25 cellular contexts compared by ENCODE assay signal in genomic region chr3:10599444-10599843, GRCh38.
DNase-seq lines count a peak whose midpoint lies in the region; ATAC-seq, FAIRE-seq and TF ChIP-seq lines count a peak whose summit lies in the region.
"Had no signal": no experiment of that assay in that cellular context is flagged by ENCODE, and none has a peak within 500 bp of the region (broad histone marks: within the 10 kb centered on the region; RNA-seq: fewer than 3 reads in every experiment).

No MANE protein-coding gene starts in this region.

- no peaks in the 10 kb centered on the region for H3K9me3 ChIP-seq in naive thymus-derived CD4-positive, alpha-beta T cell (ENCODE audit: control insufficient read depth in 2 of 3, low read length in 3 of 3)
- no peaks in the 10 kb centered on the region for H3K9me3 ChIP-seq in Caco-2
- H3K9me3 ChIP-seq: left ventricle myocardium inferior, thoracic aorta had no signal

- no peak for FAIRE-seq in HTR-8/SVneo (lab: Jason Lieb, UNC)
- FAIRE-seq: astrocyte, D721Med, TTC549 had no signal

- no peak overlapping the region for H3K4me3 Mint-ChIP-seq in naive thymus-derived CD4-positive, alpha-beta T cell
- no peak overlapping the region for H3K4me3 Mint-ChIP-seq in Caco-2 (ENCODE audit: unreplicated experiment)
- H3K4me3 Mint-ChIP-seq: activated CD4-positive, alpha-beta memory T cell treated with anti-CD3 and anti-CD28 coated beads, Interleukin-2, amount 10 ng/mL, durations not matched to agents 7 days and 5 days; activated naive CD8-positive, alpha-beta T cell treated with anti-CD3 and anti-CD28 coated beads for 36 hours; CD14-positive monocyte; central memory CD8-positive, alpha-beta T cell had no signal

- ATAC-seq in left lobe of liver, result peak; percentile 69
- no peak for ATAC-seq in naive thymus-derived CD4-positive, alpha-beta T cell
- ATAC-seq in GM18519 (IDR thresholded peaks at IDR 0.05; ENCODE audit: low FRiP score, unreplicated experiment), result no peak
- ATAC-seq: activated CD4-positive, CD25-positive, alpha-beta regulatory T cell treated with anti-CD3 and anti-CD28 coated beads, Interleukin-2, amount 50 U/mL, for 24 hours had no signal

- no peak overlapping the region for H3K27ac ChIP-seq in naive thymus-derived CD4-positive, alpha-beta T cell (ENCODE audit: low read depth, low read length)
- H3K27ac ChIP-seq: left ventricle myocardium inferior, RWPE1, thoracic aorta had no signal

- H3K4me1 Mint-ChIP-seq in naive thymus-derived CD4-positive, alpha-beta T cell, result peaks cover 25 to 30% (median 28%) of the 10 kb centered on the region in 7 donors
- H3K4me1 Mint-ChIP-seq in Caco-2 (ENCODE audit: low read depth, unreplicated experiment), result no peaks in the 10 kb centered on the region

- H3K36me3 ChIP-seq in naive thymus-derived CD4-positive, alpha-beta T cell (ENCODE audit: control insufficient read depth in 2 of 3, insufficient read depth in 3 of 3, low read length in 3 of 3), result no peaks in the 10 kb centered on the region
- H3K36me3 ChIP-seq in Caco-2 (ENCODE audit: control insufficient read depth, insufficient read depth, low read length), result no peaks in the 10 kb centered on the region
- H3K36me3 ChIP-seq: left ventricle myocardium inferior, thoracic aorta had no signal

- POLR2A ChIA-PET in naive thymus-derived CD4-positive, alpha-beta T cell (lab: Charles Lee), result interaction anchor here (0.6 kb wide), 1 partner anchor 144 kb away, joined by 4 read pairs; no protein-coding TSS in a partner anchor
- POLR2A ChIA-PET in Caco-2 (lab: Charles Lee), result no interaction called here

- H3K4me3 ChIP-seq in naive thymus-derived CD4-positive, alpha-beta T cell (ENCODE audit: low read length), result no peak overlapping the region
- no peak overlapping the region for H3K4me3 ChIP-seq in Caco-2 (ENCODE audit: low read depth, low read length)
- H3K4me3 ChIP-seq: left ventricle myocardium inferior, thoracic aorta had no signal

- peak; percentile 22 for DNase-seq in DMS79 treated with DMSO at 0.1 percent for 48 hours (lab: John Stamatoyannopoulos, UW)
- peak; percentile 58 for DNase-seq in NCI-H1105 (lab: John Stamatoyannopoulos, UW)
- DNase-seq in SW480 (ENCODE audit: low spot score), result peak; percentile 20
- DNase-seq in left lobe of liver (ENCODE audit: low spot score), result peak; percentile 67
- DNase-seq in naive thymus-derived CD4-positive, alpha-beta T cell, result no peak
- DNase-seq in HTR-8/SVneo (ENCODE audit: insufficient read length, low spot score), result no peak
- no peak for DNase-seq in Caco-2
- DNase-seq: activated CD4-positive, alpha-beta memory T cell treated with anti-CD3 and anti-CD28 coated beads, Interleukin-2, amount 10 ng/mL, durations not matched to agents 7 days and 5 days; activated naive CD8-positive, alpha-beta T cell treated with anti-CD3 and anti-CD28 coated beads for 36 hours; Kasumi-1; left ventricle myocardium inferior; MV-4-11; NCI-H2081; NCI-H526 treated with DMSO at 0.1 percent for 48 hours; stimulated activated naive CD4-positive, alpha-beta T cell treated with Interleukin-2 at 50 U/mL for 16 hours; T-helper 1 cell had no signal

- H3K4me1 ChIP-seq in naive thymus-derived CD4-positive, alpha-beta T cell (ENCODE audit: control insufficient read depth in 2 of 2, insufficient read depth in 2 of 2, low read length in 2 of 2), result peaks cover 20 to 28% of the 10 kb centered on the region in 2 donors
- no peaks in the 10 kb centered on the region for H3K4me1 ChIP-seq in Caco-2

- peaks cover 0 to 7% (median 0%) of the 10 kb centered on the region in 11 donors for H3K9me3 Mint-ChIP-seq in naive thymus-derived CD4-positive, alpha-beta T cell
- no peaks in the 10 kb centered on the region for H3K9me3 Mint-ChIP-seq in Caco-2 (ENCODE audit: unreplicated experiment)
- H3K9me3 Mint-ChIP-seq: activated CD4-positive, alpha-beta memory T cell treated with anti-CD3 and anti-CD28 coated beads, Interleukin-2, amount 10 ng/mL, durations not matched to agents 7 days and 5 days; activated naive CD8-positive, alpha-beta T cell treated with anti-CD3 and anti-CD28 coated beads for 36 hours; CD14-positive monocyte; central memory CD8-positive, alpha-beta T cell had no signal

- peaks cover 30 to 40% (median 30%) of the 10 kb centered on the region in 5 donors for H3K27me3 Mint-ChIP-seq in naive thymus-derived CD4-positive, alpha-beta T cell
- peaks cover 19% of the 10 kb centered on the region for H3K27me3 Mint-ChIP-seq in Caco-2 (ENCODE audit: insufficient read depth, unreplicated experiment)

- no peaks in the 10 kb centered on the region for H3K36me3 Mint-ChIP-seq in naive thymus-derived CD4-positive, alpha-beta T cell
- H3K36me3 Mint-ChIP-seq in Caco-2 (ENCODE audit: insufficient read depth, unreplicated experiment), result no peaks in the 10 kb centered on the region
- H3K36me3 Mint-ChIP-seq: activated naive CD8-positive, alpha-beta T cell treated with anti-CD3 and anti-CD28 coated beads for 36 hours; CD14-positive monocyte had no signal

- H3K27ac Mint-ChIP-seq in naive thymus-derived CD4-positive, alpha-beta T cell, result peak overlapping the region in 1 of 9 donors; percentile 67
- no peak overlapping the region for H3K27ac Mint-ChIP-seq in Caco-2 (ENCODE audit: unreplicated experiment)
- H3K27ac Mint-ChIP-seq: activated CD4-positive, alpha-beta memory T cell treated with anti-CD3 and anti-CD28 coated beads, Interleukin-2, amount 10 ng/mL, durations not matched to agents 7 days and 5 days; activated naive CD8-positive, alpha-beta T cell treated with anti-CD3 and anti-CD28 coated beads for 36 hours; CD14-positive monocyte had no signal

- no TSS peak for BruUV-seq in Caco-2 (replicated peaks; lab: Mats Ljungman, UMichigan)

- H3K27me3 ChIP-seq in naive thymus-derived CD4-positive, alpha-beta T cell (ENCODE audit: control insufficient read depth in 2 of 2, insufficient read depth in 2 of 2, low read length in 2 of 2), result no peaks in the 10 kb centered on the region
- no peaks in the 10 kb centered on the region; the same call in none of the 2 replicates for H3K27me3 ChIP-seq in Caco-2 (replicated peaks; ENCODE audit: control insufficient read depth, insufficient read depth, low read length)

- CTCF ChIA-PET in naive thymus-derived CD4-positive, alpha-beta T cell (lab: Charles Lee), result no interaction called here
- CTCF ChIA-PET in Caco-2 (lab: Charles Lee), result no interaction called here

- intact Hi-C loops in naive thymus-derived CD4-positive, alpha-beta T cell (cut with micrococcal nuclease), result no loop called here
- intact Hi-C loops in Caco-2 (cut with micrococcal nuclease; ENCODE audit: unreplicated experiment), result no loop called here

- no peak for TF ChIP-seq CTCF in Caco-2 (IDR thresholded peaks at IDR 0.05; ENCODE audit: insufficient read depth in 1 of 2, low read depth in 1 of 2, low read length in 1 of 2, severe bottlenecking in 1 of 2, unreplicated experiment in 1 of 2)

Comparison
In these comparisons a context has a peak if more than half of its experiments do, and no peak if none do; other contexts are left out.
1. DNase-seq: peak in DMS79 treated with DMSO at 0.1 percent for 48 hours (single experiment), NCI-H1105 (single experiment), SW480 (single experiment) and left lobe of liver (single experiment); none in naive thymus-derived CD4-positive, alpha-beta T cell (0 of 9), HTR-8/SVneo (single experiment) and Caco-2 (0 of 2).